15 cellular contexts compared by ENCODE assay signal in the genomic region with DNA sequence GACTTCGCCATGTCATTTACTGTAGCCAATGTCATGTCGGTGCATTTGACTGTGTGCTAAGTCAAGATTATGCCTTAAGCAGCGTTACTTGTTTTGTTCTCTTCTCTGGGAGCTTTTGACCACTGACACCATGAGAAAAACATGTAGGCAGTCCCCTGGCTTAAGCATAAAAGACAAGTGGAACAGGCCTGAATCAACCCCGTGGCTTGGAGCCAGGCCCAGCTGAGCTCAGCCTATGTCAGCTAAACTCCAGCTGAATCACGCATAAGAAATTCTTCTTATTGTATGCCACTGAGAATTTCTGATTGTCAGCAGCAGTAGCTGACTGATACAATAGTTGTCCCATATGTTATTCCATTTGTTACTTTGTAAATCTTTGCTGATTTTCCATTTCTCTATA.
DNase-seq lines count a peak whose midpoint lies in the region; ATAC-seq, FAIRE-seq and TF ChIP-seq lines count a peak whose summit lies in the region.
"Had no signal": no experiment of that assay in that cellular context is flagged by ENCODE, and none has a peak within 500 bp of the region (broad histone marks: within the 10 kb centered on the region; RNA-seq: fewer than 3 reads in every experiment).

No MANE protein-coding gene starts in this region.

- TF ChIP-seq CTCF in AG09309 (IDR thresholded peaks at IDR 0.05; ENCODE audit: control insufficient read depth, insufficient read depth, low read depth, low read length, missing control alignments) (no peak), cardiac fibroblast (IDR thresholded peaks at IDR 0.05; ENCODE audit: low read depth, low read length) (no peak), neural progenitor cell (IDR thresholded peaks at IDR 0.05) (no peak), colonic mucosa (IDR thresholded peaks at IDR 0.05) (no peak)

- H3K9ac ChIP-seq in neural progenitor cell (no peak overlapping the region), colonic mucosa (ENCODE audit: low read depth in 2 of 2, low read length in 2 of 2) (no peak overlapping the region)

- no peak overlapping the region for H3K27ac Mint-ChIP-seq in neural progenitor cell
- H3K27ac Mint-ChIP-seq: activated T-helper 1 cell treated with anti-CD3 and anti-CD28 coated beads, Interleukin-12 subunit alpha, Interleukin-12 subunit beta, Interleukin-2, Interleukin-4 antibody, amounts not matched to agents 30 ng/mL and 10 ng/mL and 1 ng/mL, durations not matched to agents 14 hours and 24 hours and 36 hours; GM23338 had no signal

- peak; percentile 38 for DNase-seq in AG09309 (ENCODE audit: low read depth)
- DNase-seq in HTR-8/SVneo (ENCODE audit: insufficient read length, low spot score) = no peak
- peak; percentile 60 to 90 for DNase-seq in cardiac fibroblast (ENCODE audit: low read depth in 2 of 2)
- DNase-seq in myocyte (ENCODE audit: low read depth) = peak; percentile 69
- no peak for DNase-seq in left lobe of liver (ENCODE audit: low spot score)
- no peak for DNase-seq in neural progenitor cell (ENCODE audit: low spot score)
- no peak for DNase-seq in colonic mucosa
- DNase-seq: activated CD4-positive, alpha-beta T cell treated with anti-CD3 and anti-CD28 coated beads for 4 hours; NCI-H1694 treated with DMSO at 0.1 percent for 48 hours; NK-92 treated with Interleukin-12 subunit alpha and Interleukin-12 subunit beta, amount 100 ng/mL, for 24 hours had no signal

- H3K4me3 Mint-ChIP-seq in neural progenitor cell = no peak overlapping the region
- H3K4me3 Mint-ChIP-seq: activated T-helper 1 cell treated with anti-CD3 and anti-CD28 coated beads, Interleukin-12 subunit alpha, Interleukin-12 subunit beta, Interleukin-2, Interleukin-4 antibody, amounts not matched to agents 30 ng/mL and 10 ng/mL and 1 ng/mL, durations not matched to agents 14 hours and 24 hours and 36 hours; GM23338; IgD-negative memory B cell had no signal

- no peak for ATAC-seq in left lobe of liver
- no peak for ATAC-seq in HG03342 (IDR thresholded peaks at IDR 0.05; ENCODE audit: unreplicated experiment)
- ATAC-seq: GM23338 had no signal

- no peaks in the 10 kb centered on the region for H4K20me1 ChIP-seq in neural progenitor cell (ENCODE audit: low read depth)

- H3K4me1 Mint-ChIP-seq in neural progenitor cell = peaks cover 4% of the 10 kb centered on the region
- H3K4me1 Mint-ChIP-seq: IgD-negative memory B cell had no signal

- H3F3A ChIP-seq in neural progenitor cell (ENCODE audit: low read depth) = no peaks in the 10 kb centered on the region

- no peak overlapping the region for H3K27ac ChIP-seq in neural progenitor cell
- H3K27ac ChIP-seq in colonic mucosa = no peak overlapping the region
- H3K27ac ChIP-seq: cardiac muscle cell had no signal

- no peak overlapping the region for H3K4me2 ChIP-seq in neural progenitor cell
- H3K4me2 ChIP-seq: GM23338 had no signal

- H3K27me3 ChIP-seq in neural progenitor cell (no peaks in the 10 kb centered on the region), colonic mucosa (no peaks in the 10 kb centered on the region)
- H3K27me3 ChIP-seq: cardiac muscle cell had no signal

- intact Hi-C loops in colonic mucosa (cut with DNase I) = no loop called here

- H2AFZ ChIP-seq in neural progenitor cell (replicated peaks) = no peak overlapping the region
- H2AFZ ChIP-seq: GM23338 had no signal

- FAIRE-seq in HTR-8/SVneo (lab: Jason Lieb, UNC) = peak; percentile 97

- H3K79me2 ChIP-seq in neural progenitor cell (ENCODE audit: low read depth) = no peaks in the 10 kb centered on the region

- no peaks in the 10 kb centered on the region for H3K36me3 Mint-ChIP-seq in neural progenitor cell
- H3K36me3 Mint-ChIP-seq: IgD-negative memory B cell had no signal

- peaks cover 13% of the 10 kb centered on the region for H3K4me1 ChIP-seq in neural progenitor cell
- no peaks in the 10 kb centered on the region for H3K4me1 ChIP-seq in colonic mucosa

- no peaks in the 10 kb centered on the region for H3K27me3 Mint-ChIP-seq in neural progenitor cell (ENCODE audit: insufficient read depth, low read depth)
- H3K27me3 Mint-ChIP-seq: IgD-negative memory B cell had no signal

- H3K36me3 ChIP-seq in neural progenitor cell (no peaks in the 10 kb centered on the region), colonic mucosa (no peaks in the 10 kb centered on the region)
- H3K36me3 ChIP-seq: cardiac muscle cell had no signal

- H3K9me3 Mint-ChIP-seq in neural progenitor cell = no peaks in the 10 kb centered on the region
- H3K9me3 Mint-ChIP-seq: activated T-helper 1 cell treated with anti-CD3 and anti-CD28 coated beads, Interleukin-12 subunit alpha, Interleukin-12 subunit beta, Interleukin-2, Interleukin-4 antibody, amounts not matched to agents 30 ng/mL and 10 ng/mL and 1 ng/mL, durations not matched to agents 14 hours and 24 hours and 36 hours; GM23338 had no signal

- H3K4me3 ChIP-seq in AG09309 (ENCODE audit: control insufficient read depth, low read depth, low read length) (no peak overlapping the region), cardiac fibroblast (replicated peaks in 1 of 2; ENCODE audit: low read depth in 2 of 2, low read length in 2 of 2) (no peak overlapping the region), neural progenitor cell (no peak overlapping the region), colonic mucosa (no peak overlapping the region)
- H3K4me3 ChIP-seq: cardiac muscle cell, GM23338 had no signal

- H3K9me3 ChIP-seq in neural progenitor cell (ENCODE audit: low read depth) (peaks cover 3% of the 10 kb centered on the region), colonic mucosa (no peaks in the 10 kb centered on the region)

Comparison
In these comparisons a context has a peak if more than half of its experiments do, and no peak if none do; other contexts are left out.
1. DNase-seq: peak in AG09309 (single experiment), cardiac fibroblast (2 of 2) and myocyte (single experiment); none in HTR-8/SVneo (single experiment), left lobe of liver (single experiment), neural progenitor cell (single experiment) and colonic mucosa (single experiment).